ENCODE assay signal across 1 cellular context in genomic region chr9:38067611-38067891, GRCh38.
TF ChIP-seq lines count a peak whose summit lies in the region.

No MANE protein-coding gene starts in this region.

TF ChIP-seq in H1, 55 proteins besides CTCF, POLR2A, EP300 and RAD21:
- TF ChIP-seq RNF2 (IDR thresholded peaks at IDR 0.05; ENCODE audit: borderline replicate concordance, low read depth, low read length, missing control alignments, poor library complexity, severe bottlenecking) (peak; percentile 8), TCF12 (IDR thresholded peaks at IDR 0.05; ENCODE audit: low read depth, low read length) (no peak), E2F6 (IDR thresholded peaks at IDR 0.05) (peak; percentile 66), KDM4A (IDR thresholded peaks at IDR 0.05; ENCODE audit: low read depth, low read length, severe bottlenecking) (no peak), SAP30 (IDR thresholded peaks at IDR 0.05; ENCODE audit: insufficient read depth, insufficient replicate concordance, low read length) (peak; percentile 9), POLR2AphosphoS5 (IDR thresholded peaks at IDR 0.05; ENCODE audit: low read depth, low read length) (no peak), CHD2 (IDR thresholded peaks at IDR 0.05; ENCODE audit: low read length) (no peak)
TF ChIP-seq in H1: peak in this region for 3.
